ENCODE assay signal across 18 cellular contexts in the genomic region with DNA sequence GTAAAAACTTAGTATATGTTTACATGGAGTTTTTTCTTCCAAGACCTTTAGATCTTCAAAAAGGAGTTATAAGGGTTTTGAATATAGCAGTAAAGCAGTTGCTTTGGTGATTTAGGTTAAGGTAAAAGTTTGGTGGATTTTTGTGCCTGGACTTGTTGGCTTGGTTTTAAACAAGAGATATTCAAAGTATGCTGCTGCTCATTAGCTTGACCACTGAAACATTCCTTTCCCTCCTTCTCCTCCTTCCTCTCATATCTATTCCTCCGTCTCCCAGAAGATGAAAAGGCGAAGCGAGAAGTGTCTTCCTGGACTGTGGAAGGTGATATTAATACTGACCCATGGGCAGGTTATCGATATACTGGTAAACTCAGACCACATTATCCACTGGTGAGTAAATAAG. TPM values are rescaled to one million over a fixed set of nuclear protein-coding genes. Genes with fewer than 3 reads are reported as not detected.
A peak's percentile ranks its signal among the peaks of the same experiment; 100 is the strongest.
DNase-seq lines count a peak whose midpoint lies in the region; ATAC-seq lines count a peak whose summit lies in the region.
"Had no signal": no experiment of that assay in that cellular context is flagged by ENCODE, and none has a peak within 500 bp of the region (broad histone marks: within the 10 kb centered on the region; RNA-seq: fewer than 3 reads in every experiment).

No MANE protein-coding gene starts in this region.

- ATAC-seq in activated T-helper 17 cell treated with anti-CD3 and anti-CD28 coated beads, Interleukin-2, amount 50 U/mL, for 72 hours (replicated peaks): no peak
- no peak for ATAC-seq in stimulated activated naive CD8-positive, alpha-beta T cell treated with anti-CD3 and anti-CD28 coated beads, Interleukin-15, amount 100 ng/mL, for 72 hours
- no peak for ATAC-seq in naive thymus-derived CD8-positive, alpha-beta T cell
- no peak for ATAC-seq in T-helper 17 cell

- peaks cover 23% of the 10 kb centered on the region for H3K4me1 Mint-ChIP-seq in activated T-helper 17 cell treated with anti-CD3 and anti-CD28 coated beads, Interleukin-2, amount 50 U/mL, for 72 hours
- H3K4me1 Mint-ChIP-seq in stimulated activated naive CD8-positive, alpha-beta T cell treated with anti-CD3 and anti-CD28 coated beads, Interleukin-15, amount 100 ng/mL, for 72 hours: peaks cover 24% of the 10 kb centered on the region
- H3K4me1 Mint-ChIP-seq in naive thymus-derived CD8-positive, alpha-beta T cell: peaks cover 13 to 29% (median 26%) of the 10 kb centered on the region in 4 donors
- peaks cover 22% of the 10 kb centered on the region for H3K4me1 Mint-ChIP-seq in T-helper 17 cell

- peak overlapping the region; percentile 14 for H3K27ac Mint-ChIP-seq in activated T-helper 17 cell treated with anti-CD3 and anti-CD28 coated beads, Interleukin-2, amount 50 U/mL, for 72 hours
- H3K27ac Mint-ChIP-seq in stimulated activated naive CD8-positive, alpha-beta T cell treated with anti-CD3 and anti-CD28 coated beads, Interleukin-15, amount 100 ng/mL, for 72 hours: no peak overlapping the region
- H3K27ac Mint-ChIP-seq in naive thymus-derived CD8-positive, alpha-beta T cell: peak overlapping the region in 1 of 10 donors; percentile 18
- H3K27ac Mint-ChIP-seq in T-helper 17 cell: no peak overlapping the region
- H3K27ac Mint-ChIP-seq: IgD-negative memory B cell had no signal

- no peaks in the 10 kb centered on the region for H3K9me3 ChIP-seq in T-helper 17 cell (ENCODE audit: control insufficient read depth, low read length, poor library complexity, severe bottlenecking)

- POLR2A ChIA-PET in naive thymus-derived CD8-positive, alpha-beta T cell (lab: Charles Lee): no interaction called here

- peak; percentile 17 for DNase-seq in AG20443 (ENCODE audit: low spot score)
- peak; percentile 30 for DNase-seq in fibroblast of peridontal ligament (ENCODE audit: extremely low read depth)
- DNase-seq in myocyte (ENCODE audit: low read depth): peak; percentile 8
- DNase-seq in stimulated activated naive CD8-positive, alpha-beta T cell treated with anti-CD3 and anti-CD28 coated beads, Interleukin-15, amount 100 ng/mL, for 72 hours: no peak
- DNase-seq in naive thymus-derived CD8-positive, alpha-beta T cell: no peak
- no peak for DNase-seq in activated CD4-positive, CD25-positive, alpha-beta regulatory T cell (lab: John Stamatoyannopoulos, UW)
- DNase-seq in T-helper 17 cell: no peak
- DNase-seq: AML-193; CD4-positive, alpha-beta memory T cell; DMS79 treated with DMSO at 0.1 percent for 48 hours; GF-D8; H9; NCI-H1417 treated with DMSO at 0.1 percent for 48 hours; NCI-H2029 treated with DMSO at 0.1 percent for 48 hours; NCI-H510A treated with DMSO at 0.1 percent for 48 hours; SHP77 treated with DMSO at 0.1 percent for 48 hours had no signal

- no peaks in the 10 kb centered on the region for H3K9me3 Mint-ChIP-seq in activated T-helper 17 cell treated with anti-CD3 and anti-CD28 coated beads, Interleukin-2, amount 50 U/mL, for 72 hours
- no peaks in the 10 kb centered on the region for H3K9me3 Mint-ChIP-seq in stimulated activated naive CD8-positive, alpha-beta T cell treated with anti-CD3 and anti-CD28 coated beads, Interleukin-15, amount 100 ng/mL, for 72 hours
- H3K9me3 Mint-ChIP-seq in naive thymus-derived CD8-positive, alpha-beta T cell: peaks cover 0 to 20% (median 8%) of the 10 kb centered on the region in 9 donors

- H3K36me3 Mint-ChIP-seq in activated T-helper 17 cell treated with anti-CD3 and anti-CD28 coated beads, Interleukin-2, amount 50 U/mL, for 72 hours (ENCODE audit: low read depth): peaks cover 91% of the 10 kb centered on the region
- H3K36me3 Mint-ChIP-seq in naive thymus-derived CD8-positive, alpha-beta T cell: peaks cover 16 to 64% (median 51%) of the 10 kb centered on the region in 3 donors
- H3K36me3 Mint-ChIP-seq in T-helper 17 cell (ENCODE audit: low read depth): peaks cover 3% of the 10 kb centered on the region

- no peaks in the 10 kb centered on the region for H3K27me3 Mint-ChIP-seq in activated T-helper 17 cell treated with anti-CD3 and anti-CD28 coated beads, Interleukin-2, amount 50 U/mL, for 72 hours
- no peaks in the 10 kb centered on the region for H3K27me3 Mint-ChIP-seq in stimulated activated naive CD8-positive, alpha-beta T cell treated with anti-CD3 and anti-CD28 coated beads, Interleukin-15, amount 100 ng/mL, for 72 hours
- H3K27me3 Mint-ChIP-seq in naive thymus-derived CD8-positive, alpha-beta T cell: no peaks in the 10 kb centered on the region
- H3K27me3 Mint-ChIP-seq in T-helper 17 cell: no peaks in the 10 kb centered on the region
- H3K27me3 Mint-ChIP-seq: CD4-positive, alpha-beta memory T cell; IgD-negative memory B cell had no signal

- no peak overlapping the region for H3K4me3 Mint-ChIP-seq in activated T-helper 17 cell treated with anti-CD3 and anti-CD28 coated beads, Interleukin-2, amount 50 U/mL, for 72 hours
- H3K4me3 Mint-ChIP-seq in stimulated activated naive CD8-positive, alpha-beta T cell treated with anti-CD3 and anti-CD28 coated beads, Interleukin-15, amount 100 ng/mL, for 72 hours: no peak overlapping the region
- H3K4me3 Mint-ChIP-seq in naive thymus-derived CD8-positive, alpha-beta T cell: no peak overlapping the region
- H3K4me3 Mint-ChIP-seq in T-helper 17 cell: no peak overlapping the region
- H3K4me3 Mint-ChIP-seq: CD4-positive, alpha-beta memory T cell; H9; IgD-negative memory B cell had no signal

RNA-seq across cellular contexts. Expression of gene METAP1, which starts 38.4 kb away (rescaled TPM):
- total RNA-seq in activated T-helper 17 cell treated with anti-CD3 and anti-CD28 coated beads, Interleukin-2, amount 50 U/mL, for 72 hours: 10 to 100 TPM; 59.6 to 64.1 TPM
- 40.4 and 44.6 TPM in 2 replicates for total RNA-seq in myocyte
- 15.6 TPM for polyA plus RNA-seq in myocyte (2012)
- 10 to 100 TPM; 37.1 to 44.9 TPM for total RNA-seq in naive thymus-derived CD8-positive, alpha-beta T cell
- polyA plus RNA-seq in naive thymus-derived CD8-positive, alpha-beta T cell: 10 to 100 TPM; 23.8 to 29.2 (median 24.3) TPM
- 10 to 100 TPM; 37.2 to 40.1 TPM for total RNA-seq in T-helper 17 cell

RNA-seq across cellular contexts. Expression of gene ADH5, which starts 54.6 kb away (rescaled TPM):
- total RNA-seq in activated T-helper 17 cell treated with anti-CD3 and anti-CD28 coated beads, Interleukin-2, amount 50 U/mL, for 72 hours: 100 to 1,000 TPM in 1 of 2 donors, 10 to 100 TPM in 1; 96.4 to 114 TPM
- total RNA-seq in myocyte: 118 and 122 TPM in 2 replicates
- polyA plus RNA-seq in myocyte (2012): 125 TPM
- 10 to 100 TPM; 84.9 to 86.1 TPM for total RNA-seq in naive thymus-derived CD8-positive, alpha-beta T cell
- 100 to 1,000 TPM; 125 to 137 (median 136) TPM for polyA plus RNA-seq in naive thymus-derived CD8-positive, alpha-beta T cell
- 10 to 100 TPM; 39.5 to 45.9 TPM for total RNA-seq in T-helper 17 cell

Comparison
In these comparisons a context has a peak if more than half of its experiments do, and no peak if none do; other contexts are left out.
1. DNase-seq: peak in AG20443 (single experiment), fibroblast of peridontal ligament (single experiment) and myocyte (single experiment); none in stimulated activated naive CD8-positive, alpha-beta T cell treated with anti-CD3 and anti-CD28 coated beads, Interleukin-15, amount 100 ng/mL, for 72 hours (0 of 2), naive thymus-derived CD8-positive, alpha-beta T cell (0 of 10), activated CD4-positive, CD25-positive, alpha-beta regulatory T cell (0 of 4) and T-helper 17 cell (0 of 3).